ENCODE assay signal across 33 cellular contexts in the genomic region with DNA sequence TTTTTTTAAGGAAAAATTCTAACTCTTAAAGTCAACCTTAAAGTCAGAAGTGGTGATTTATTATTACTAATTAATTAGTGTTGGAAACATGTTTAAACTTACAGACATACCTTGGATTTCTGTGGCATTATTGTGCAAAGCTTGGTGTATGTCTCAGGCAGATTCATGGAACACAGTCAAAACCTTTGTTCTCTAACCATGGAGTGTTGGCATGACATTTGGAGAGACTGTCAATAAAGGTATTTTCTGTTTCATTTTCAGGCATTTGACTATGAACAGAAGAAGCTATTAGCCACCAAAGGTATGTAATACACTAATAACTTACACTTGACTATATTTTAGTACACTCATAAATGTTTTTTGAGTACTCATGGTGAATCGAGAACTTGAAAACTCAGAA.
"Had no signal": no experiment of that assay in that cellular context is flagged by ENCODE, and none has a peak within 500 bp of the region (broad histone marks: within the 10 kb centered on the region; RNA-seq: fewer than 3 reads in every experiment).

No MANE protein-coding gene starts in this region.

- H3K79me2 ChIP-seq: hepatocyte, parathyroid adenoma had no signal

- H3K4me3 Mint-ChIP-seq: activated naive CD4-positive, alpha-beta T cell treated with anti-CD3 and anti-CD28 coated beads, Interleukin-2, amount 10 ng/mL, durations not matched to agents 7 days and 5 days; activated naive CD8-positive, alpha-beta T cell treated with anti-CD3 and anti-CD28 coated beads, Interleukin-2, amount 10 ng/mL, durations not matched to agents 7 days and 5 days; activated T-cell treated with anti-CD3 and anti-CD28 coated beads, Interleukin-2, amount 50 U/mL, for 24 hours; central memory CD8-positive, alpha-beta T cell; dendritic cell treated with granulocyte-macrophage colony-stimulating factor and Interleukin-4, amounts not matched to agents 40 ng/mL and 50 ng/mL, for 4 days; endodermal cell; natural killer cell; neural progenitor cell; stimulated activated memory B cell treated with anti-CD40 and anti-IgM and Interleukin-4, amounts not matched to agents 10 μg/mL and 1 μg/mL and 100 μg/mL, for 72 hours had no signal

- H3K27ac Mint-ChIP-seq: activated naive CD4-positive, alpha-beta T cell treated with anti-CD3 and anti-CD28 coated beads, Interleukin-2, amount 10 ng/mL, durations not matched to agents 7 days and 5 days; activated naive CD8-positive, alpha-beta T cell treated with anti-CD3 and anti-CD28 coated beads, Interleukin-2, amount 10 ng/mL, durations not matched to agents 7 days and 5 days; activated T-cell treated with anti-CD3 and anti-CD28 coated beads, Interleukin-2, amount 50 U/mL, for 24 hours; dendritic cell treated with granulocyte-macrophage colony-stimulating factor and Interleukin-4, amounts not matched to agents 40 ng/mL and 50 ng/mL, for 4 days; endodermal cell; natural killer cell; neural progenitor cell; stimulated activated memory B cell treated with anti-CD40 and anti-IgM and Interleukin-4, amounts not matched to agents 10 μg/mL and 1 μg/mL and 100 μg/mL, for 72 hours had no signal

- H3K27me3 ChIP-seq: ascending aorta, esophagus squamous epithelium, hepatocyte, neural progenitor cell, stomach, thyroid gland, upper lobe of left lung, vagina had no signal

- H3K4me3 ChIP-seq: ascending aorta, esophagus squamous epithelium, hepatocyte, lower lobe of right lung, neural progenitor cell, psoas muscle, smooth muscle cell, stomach, thyroid gland, upper lobe of left lung, vagina had no signal

- H3K9me3 Mint-ChIP-seq: activated naive CD4-positive, alpha-beta T cell treated with anti-CD3 and anti-CD28 coated beads, Interleukin-2, amount 10 ng/mL, durations not matched to agents 7 days and 5 days; activated naive CD8-positive, alpha-beta T cell treated with anti-CD3 and anti-CD28 coated beads, Interleukin-2, amount 10 ng/mL, durations not matched to agents 7 days and 5 days; activated T-cell treated with anti-CD3 and anti-CD28 coated beads, Interleukin-2, amount 50 U/mL, for 24 hours; central memory CD8-positive, alpha-beta T cell; dendritic cell treated with granulocyte-macrophage colony-stimulating factor and Interleukin-4, amounts not matched to agents 40 ng/mL and 50 ng/mL, for 4 days; endodermal cell; natural killer cell; neural progenitor cell; stimulated activated memory B cell treated with anti-CD40 and anti-IgM and Interleukin-4, amounts not matched to agents 10 μg/mL and 1 μg/mL and 100 μg/mL, for 72 hours had no signal

- H2AFZ ChIP-seq: hepatocyte, neural progenitor cell, parathyroid adenoma had no signal

- DNase-seq: activated CD4-positive, alpha-beta T cell treated with anti-CD3 and anti-CD28 coated beads for 4 hours; activated CD4-positive, alpha-beta T cell treated with anti-CD3 and anti-CD28 coated beads, Interleukin-2, amount 50 U/mL, for 48 hours; activated CD4-positive, CD25-positive, alpha-beta regulatory T cell; activated CD8-positive, alpha-beta memory T cell treated with anti-CD3 and anti-CD28 coated beads, Interleukin-2, amount 50 U/mL, for 48 hours; activated gamma-delta T cell; activated naive CD4-positive, alpha-beta T cell treated with anti-CD3 and anti-CD28 coated beads, Interleukin-2, amount 10 ng/mL, durations not matched to agents 7 days and 5 days; activated naive CD8-positive, alpha-beta T cell treated with anti-CD3 and anti-CD28 coated beads, Interleukin-2, amount 10 ng/mL, durations not matched to agents 7 days and 5 days; activated T-cell treated with anti-CD3 and anti-CD28 coated beads, Interleukin-2, amount 50 U/mL, for 24 hours; endodermal cell; esophagus squamous epithelium; kidney; left colon; lower lobe of right lung; mesendoderm; natural killer cell; occipital lobe; psoas muscle; stimulated activated CD4-positive, alpha-beta T cell treated with anti-CD3 and anti-CD28 coated beads, Interleukin-1b, Interleukin-23, amount 100 ng/mL, for 48 hours; stimulated activated CD4-positive, alpha-beta T cell treated with anti-CD3 and anti-CD28 coated beads, Interleukin-4, amount 100 ng/mL, for 4 hours; stimulated activated CD8-positive, alpha-beta memory T cell treated with anti-CD3 and anti-CD28 coated beads, Interleukin-4, amount 100 ng/mL, for 48 hours; stomach; thyroid gland; upper lobe of left lung had no signal

- H3K9me3 ChIP-seq: ascending aorta, esophagus squamous epithelium, lower lobe of right lung, psoas muscle, stomach, thyroid gland, upper lobe of left lung, vagina had no signal

- H3K9ac ChIP-seq: neural progenitor cell, parathyroid adenoma had no signal

- FAIRE-seq: frontal cortex, kidney had no signal

- H3K4me1 ChIP-seq: lower lobe of right lung, neural progenitor cell, parathyroid adenoma, psoas muscle, thyroid gland, upper lobe of left lung, vagina had no signal

- H3K4me2 ChIP-seq: hepatocyte, neural progenitor cell, smooth muscle cell had no signal

- H3K27me3 Mint-ChIP-seq: activated naive CD4-positive, alpha-beta T cell treated with anti-CD3 and anti-CD28 coated beads, Interleukin-2, amount 10 ng/mL, durations not matched to agents 7 days and 5 days; activated naive CD8-positive, alpha-beta T cell treated with anti-CD3 and anti-CD28 coated beads, Interleukin-2, amount 10 ng/mL, durations not matched to agents 7 days and 5 days; activated T-cell treated with anti-CD3 and anti-CD28 coated beads, Interleukin-2, amount 50 U/mL, for 24 hours; central memory CD8-positive, alpha-beta T cell; dendritic cell treated with granulocyte-macrophage colony-stimulating factor and Interleukin-4, amounts not matched to agents 40 ng/mL and 50 ng/mL, for 4 days had no signal

- H3K36me3 Mint-ChIP-seq: activated naive CD4-positive, alpha-beta T cell treated with anti-CD3 and anti-CD28 coated beads, Interleukin-2, amount 10 ng/mL, durations not matched to agents 7 days and 5 days; activated naive CD8-positive, alpha-beta T cell treated with anti-CD3 and anti-CD28 coated beads, Interleukin-2, amount 10 ng/mL, durations not matched to agents 7 days and 5 days; natural killer cell; stimulated activated memory B cell treated with anti-CD40 and anti-IgM and Interleukin-4, amounts not matched to agents 10 μg/mL and 1 μg/mL and 100 μg/mL, for 72 hours had no signal

- H3K27ac ChIP-seq: ascending aorta, esophagus squamous epithelium, hepatocyte, lower lobe of right lung, neural progenitor cell, parathyroid adenoma, psoas muscle, stomach, thyroid gland, upper lobe of left lung, vagina had no signal

- ATAC-seq: left colon; lower lobe of right lung; natural killer cell; psoas muscle; stimulated activated memory B cell treated with anti-CD40 and anti-IgM and Interleukin-4, amounts not matched to agents 10 μg/mL and 1 μg/mL and 100 μg/mL, for 72 hours had no signal

- H3K36me3 ChIP-seq: esophagus squamous epithelium, lower lobe of right lung, neural progenitor cell, thyroid gland, vagina had no signal

- H3K4me1 Mint-ChIP-seq: activated naive CD4-positive, alpha-beta T cell treated with anti-CD3 and anti-CD28 coated beads, Interleukin-2, amount 10 ng/mL, durations not matched to agents 7 days and 5 days; activated naive CD8-positive, alpha-beta T cell treated with anti-CD3 and anti-CD28 coated beads, Interleukin-2, amount 10 ng/mL, durations not matched to agents 7 days and 5 days; central memory CD8-positive, alpha-beta T cell; endodermal cell; natural killer cell; stimulated activated memory B cell treated with anti-CD40 and anti-IgM and Interleukin-4, amounts not matched to agents 10 μg/mL and 1 μg/mL and 100 μg/mL, for 72 hours had no signal
